Comparison of ENCODE assay signal across 9 cellular contexts in the genomic region with DNA sequence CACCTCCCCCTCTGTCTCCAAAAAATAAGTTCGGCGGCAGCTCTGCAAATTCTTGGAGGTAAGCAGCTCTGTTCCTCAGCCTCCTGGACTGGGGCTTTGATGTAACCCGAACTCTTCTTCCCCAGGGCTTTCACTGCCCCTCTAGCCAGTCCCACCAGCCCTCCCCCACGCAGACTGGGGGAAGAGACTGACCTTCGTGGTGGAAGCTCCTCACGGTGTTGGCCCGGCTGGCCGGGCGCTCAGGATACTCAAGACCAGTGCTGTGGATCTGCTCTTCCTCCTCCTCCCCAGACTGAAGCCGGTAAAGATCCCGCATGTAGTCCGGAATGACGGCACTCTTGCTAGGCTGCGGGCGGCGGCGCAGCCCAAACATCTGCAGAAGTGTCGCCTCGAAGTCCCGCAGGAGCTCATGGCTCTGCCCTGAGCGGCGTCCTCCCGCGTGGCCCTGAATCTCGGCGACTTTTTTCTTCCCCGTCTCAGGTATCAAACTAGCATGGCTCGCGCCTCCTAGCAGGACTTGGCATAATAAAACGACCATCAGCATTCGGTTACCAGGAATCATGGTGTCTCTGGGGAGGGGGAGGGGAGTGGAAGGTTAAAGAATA. TPM values are rescaled to one million over a fixed set of nuclear protein-coding genes. Genes with fewer than 3 reads are reported as not detected.
A peak's percentile ranks its signal among the peaks of the same experiment; 100 is the strongest.
DNase-seq lines count a peak whose midpoint lies in the region; ATAC-seq, FAIRE-seq and TF ChIP-seq lines count a peak whose summit lies in the region.
"Had no signal": no experiment of that assay in that cellular context is flagged by ENCODE, and none has a peak within 500 bp of the region (broad histone marks: within the 10 kb centered on the region; RNA-seq: fewer than 3 reads in every experiment).

No MANE protein-coding gene starts in this region.

- H3K27me3 ChIP-seq in heart right ventricle (peaks cover 0 to 64% (median 15%) of the 10 kb centered on the region in 7 donors), fibroblast of lung (ENCODE audit: control insufficient read depth, insufficient read depth, low read length) (peaks cover 6% of the 10 kb centered on the region)

- no peaks in the 10 kb centered on the region for H4K20me1 ChIP-seq in fibroblast of lung (ENCODE audit: control insufficient read depth, extremely low read depth, insufficient read depth, low read length)

- no peaks in the 10 kb centered on the region for H3K9me3 Mint-ChIP-seq in nephron

- ATAC-seq in heart right ventricle (no peak), Right ventricle myocardium inferior (no peak), HG03439 (IDR thresholded peaks at IDR 0.05; ENCODE audit: unreplicated experiment) (no peak), HG03460 (IDR thresholded peaks at IDR 0.05; ENCODE audit: unreplicated experiment) (no peak)

- peaks cover 47% of the 10 kb centered on the region for H3K4me1 Mint-ChIP-seq in nephron

- no peak for TF ChIP-seq POLR2A in GM12891 (IDR thresholded peaks at IDR 0.05; ENCODE audit: low read depth, low read length)

- peaks cover 0 to 40% (median 4%) of the 10 kb centered on the region in 9 donors for H3K36me3 ChIP-seq in heart right ventricle
- H3K36me3 ChIP-seq in fibroblast of lung (ENCODE audit: control insufficient read depth, insufficient read depth, low read length): peaks cover 2% of the 10 kb centered on the region

- H3K4me1 ChIP-seq in heart right ventricle (peaks cover 0 to 48% (median 27%) of the 10 kb centered on the region in 9 donors), fibroblast of lung (ENCODE audit: control insufficient read depth, extremely low read depth, insufficient read depth, low read length) (no peaks in the 10 kb centered on the region)

- H3K4me2 ChIP-seq in fibroblast of lung (ENCODE audit: extremely low read depth, insufficient read depth, low read length): peak overlapping the region; percentile 95

- no peaks in the 10 kb centered on the region for H3K9me3 ChIP-seq in heart right ventricle
- no peaks in the 10 kb centered on the region for H3K9me3 ChIP-seq in fibroblast of lung (ENCODE audit: control insufficient read depth, insufficient read depth, low read depth, low read length)

- DNase-seq in heart right ventricle (no peak), Right ventricle myocardium inferior (ENCODE audit: missing footprints) (no peak), fibroblast of lung (ENCODE audit: low read depth in 2 of 2) (peak in 1 of 2 donors; percentile 19), GM12891 (ENCODE audit: insufficient read length, low spot score) (no peak), NCI-H2081 treated with DMSO at 0.1 percent for 48 hours (lab: John Stamatoyannopoulos, UW) (no peak)
- DNase-seq: ACHN had no signal

- peaks cover 38% of the 10 kb centered on the region for H3K36me3 Mint-ChIP-seq in nephron (ENCODE audit: low read depth)

- H3K27me3 Mint-ChIP-seq in nephron (ENCODE audit: low read depth): peaks cover 81% of the 10 kb centered on the region

- H2AFZ ChIP-seq in fibroblast of lung (ENCODE audit: low read length): no peak overlapping the region

- TF ChIP-seq CTCF in heart right ventricle (IDR thresholded peaks at IDR 0.05) (no peak), fibroblast of lung (conservative IDR thresholded peaks at IDR 0.05 in 1 of 2, IDR thresholded peaks at IDR 0.05 in 1 of 2; ENCODE audit: low read depth in 1 of 2, low read length in 2 of 2) (no peak), nephron (IDR thresholded peaks at IDR 0.05; ENCODE audit: unreplicated experiment in 3 of 3) (no peak)

- H3K27ac Mint-ChIP-seq in nephron: peak overlapping the region in 2 of 3 experiments; percentile 89

- peaks cover 2% of the 10 kb centered on the region for H3K79me2 ChIP-seq in fibroblast of lung (ENCODE audit: control insufficient read depth, insufficient read depth, low read length)

- intact Hi-C loops in heart right ventricle (cut with DNase I): loop anchor here in 6 of 10 donors (5.0 to 10.0 kb wide), 11 partner anchors 59 to 414 kb away; no protein-coding TSS in a partner anchor
- intact Hi-C loops in Right ventricle myocardium inferior (cut with DNase I): loop anchor here (2.0 to 10.0 kb wide), 3 partner anchors 59 to 223 kb away; no protein-coding TSS in a partner anchor

- peak overlapping the region; percentile 91 to 100 (median 93) for H3K4me3 Mint-ChIP-seq in nephron

- no peak overlapping the region for H3K9ac ChIP-seq in fibroblast of lung (ENCODE audit: insufficient read depth, low read length)

- WGBS in heart right ventricle, 2 donors: 23 to 30% methylated on average over 31 of the region's 31 CpGs

- peak overlapping the region; percentile 52 to 83 (median 74) for H3K4me3 ChIP-seq in heart right ventricle
- H3K4me3 ChIP-seq in fibroblast of lung (replicated peaks in 1 of 4; ENCODE audit: control extremely low read depth in 1 of 4, insufficient read depth in 1 of 4, low read depth in 3 of 4, low read length in 4 of 4): peak overlapping the region; percentile 86 to 94 (median 89)

- H3K27ac ChIP-seq in heart right ventricle: peak overlapping the region in 5 of 10 donors; percentile 4 to 97 (median 19)
- H3K27ac ChIP-seq in fibroblast of lung (ENCODE audit: insufficient read depth, low read length): no peak overlapping the region

- FAIRE-seq in GM12891 (lab: Jason Lieb, UNC): no peak

TF ChIP-seq in GM12891, 5 proteins besides CTCF, POLR2A, EP300 and RAD21:
- TF ChIP-seq POU2F2 (IDR thresholded peaks at IDR 0.05; ENCODE audit: low read depth, low read length): no peak
- no peak for TF ChIP-seq POLR2AphosphoS5 (IDR thresholded peaks at IDR 0.05; ENCODE audit: low read depth, low read length)
- TF ChIP-seq PAX5 (IDR thresholded peaks at IDR 0.05; ENCODE audit: insufficient read depth, low read length, severe bottlenecking): no peak
- no peak for TF ChIP-seq SPI1 (IDR thresholded peaks at IDR 0.05; ENCODE audit: low read depth, low read length)
- no peak for TF ChIP-seq TAF1 (IDR thresholded peaks at IDR 0.05; ENCODE audit: low read depth, low read length)

RNA-seq across cellular contexts. Expression of gene BMP4, which starts 4.9 kb away (rescaled TPM):
- 10 to 100 TPM in 1 of 10 donors, 1 to 10 TPM in 9; 4.4 to 10.6 (median 5.8) TPM for total RNA-seq in heart right ventricle
- polyA plus RNA-seq in heart right ventricle: 1 to 10 TPM; 4.7 to 5.0 TPM
- total RNA-seq in Right ventricle myocardium inferior: 6.1 TPM
- total RNA-seq in fibroblast of lung: 27.2 and 77.5 TPM in 2 replicates
- 11.4 and 22.9 TPM in 2 replicates for polyA plus RNA-seq in fibroblast of lung
- 17.1 and 34.4 TPM in 2 replicates for polyA plus RNA-seq in fibroblast of lung (2012)
- polyA minus RNA-seq in fibroblast of lung (ENCODE audit: low replicate concordance): 11.3 and 36.3 TPM in 2 replicates
- polyA plus RNA-seq in GM12891 (2012; ENCODE audit: low read depth, missing spikeins): 0.42 TPM
